ENCODE assay signal across 8 cellular contexts in the genomic region with DNA sequence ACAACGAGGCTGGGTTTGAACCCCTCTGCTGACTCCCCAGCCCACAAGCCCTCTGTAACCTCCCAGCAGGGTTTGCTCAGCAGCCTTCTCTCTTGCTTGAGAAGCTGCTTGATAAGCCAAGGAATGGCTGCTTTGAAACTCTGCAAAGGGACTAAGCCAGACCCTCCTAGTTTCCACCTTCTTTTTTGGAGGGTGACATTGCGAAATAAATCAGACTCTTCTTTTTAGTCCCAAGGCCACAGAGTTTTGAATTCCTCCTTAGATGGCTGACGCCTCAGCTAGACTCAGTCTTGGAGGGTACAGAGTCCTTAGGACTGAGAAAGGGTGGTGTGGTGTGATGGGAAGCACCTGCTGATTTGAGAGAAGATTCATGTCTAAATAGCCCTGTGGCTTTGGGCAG. TPM values are rescaled to one million over a fixed set of nuclear protein-coding genes. Genes with fewer than 3 reads are reported as not detected.
"Had no signal": no experiment of that assay in that cellular context is flagged by ENCODE, and none has a peak within 500 bp of the region (broad histone marks: within the 10 kb centered on the region; RNA-seq: fewer than 3 reads in every experiment).

No MANE protein-coding gene starts in this region.

- FAIRE-seq: H54 had no signal

- H3K27ac ChIP-seq: GM23248, HL-60 had no signal

- H3K9ac ChIP-seq: GM23248 had no signal

- DNase-seq: GM23248, GOT3, H9, HCEC 1CT, KG1 had no signal

- H3K4me3 ChIP-seq: GM23248 had no signal

- H2AFZ ChIP-seq: GM23248 had no signal

RNA-seq across cellular contexts. Expression of a gene that starts 1.2 kb away (rescaled TPM):
- total RNA-seq: GM23248, H9, HT1080 had no signal
- polyA plus RNA-seq: GM23248 had no signal
